ENCODE assay signal across 8 cellular contexts in genomic region chr6:11428895-11429294, GRCh38.
DNase-seq lines count a peak whose midpoint lies in the region; ATAC-seq and TF ChIP-seq lines count a peak whose summit lies in the region.

No MANE protein-coding gene starts in this region.

- H3K79me2 ChIP-seq in Karpas-422 (ENCODE audit: low read length), result no peaks in the 10 kb centered on the region

- no peaks in the 10 kb centered on the region for H3K9me2 ChIP-seq in Karpas-422 (replicated peaks; ENCODE audit: insufficient read depth, low read length)

- TF ChIP-seq POLR2A in GM19099 (IDR thresholded peaks at IDR 0.05; ENCODE audit: extremely low read depth, insufficient read length, low read depth), result peak; percentile 29

- no peak overlapping the region for H2BK15ac ChIP-seq in mesenchymal stem cell (ENCODE audit: low read depth, poor library complexity, severe bottlenecking)

- no peak overlapping the region for H3K14ac ChIP-seq in mesenchymal stem cell (ENCODE audit: low read length in 2 of 2)

- H3K9ac ChIP-seq in mesenchymal stem cell (ENCODE audit: low read length) (no peak overlapping the region), Karpas-422 (ENCODE audit: low read length) (no peak overlapping the region)

- peaks cover 17% of the 10 kb centered on the region for H3K4me1 Mint-ChIP-seq in activated T-helper 17 cell treated with anti-CD3 and anti-CD28 coated beads, Interleukin-2, amount 50 U/mL, for 72 hours

- H3K36me3 Mint-ChIP-seq in activated T-helper 17 cell treated with anti-CD3 and anti-CD28 coated beads, Interleukin-2, amount 50 U/mL, for 72 hours (ENCODE audit: low read depth), result no peaks in the 10 kb centered on the region

- no peak overlapping the region for H2BK120ac ChIP-seq in mesenchymal stem cell (ENCODE audit: low read depth, low read length)

- DNase-seq in mesenchymal stem cell, result peak; percentile 95
- no peak for DNase-seq in NCI-H2227 (lab: John Stamatoyannopoulos, UW; ENCODE audit: unreplicated experiment)
- DNase-seq in cerebellar nuclear complex (lab: John Stamatoyannopoulos, UW), result no peak
- no peak for DNase-seq in SKM-1 (lab: John Stamatoyannopoulos, UW; ENCODE audit: unreplicated experiment)
- no peak for DNase-seq in Karpas-422

- H2AK5ac ChIP-seq in mesenchymal stem cell (ENCODE audit: low read length, severe bottlenecking), result no peak overlapping the region

- peak; percentile 44 for ATAC-seq in HG03108 (IDR thresholded peaks at IDR 0.05; ENCODE audit: unreplicated experiment)
- peak; percentile 81 for ATAC-seq in activated T-helper 17 cell treated with anti-CD3 and anti-CD28 coated beads, Interleukin-2, amount 50 U/mL, for 72 hours (replicated peaks)

- no peaks in the 10 kb centered on the region for H3K9me3 ChIP-seq in mesenchymal stem cell (ENCODE audit: control insufficient read depth, low read length)
- H3K9me3 ChIP-seq in Karpas-422 (ENCODE audit: low read length), result no peaks in the 10 kb centered on the region

- no peak overlapping the region for H4K8ac ChIP-seq in mesenchymal stem cell (ENCODE audit: low read length)

- H3K4me3 ChIP-seq in mesenchymal stem cell (ENCODE audit: insufficient read depth in 1 of 2, low read depth in 1 of 2, low read length in 2 of 2), result no peak overlapping the region
- H3K4me3 ChIP-seq in Karpas-422 (ENCODE audit: low read length), result no peak overlapping the region

- H3K4me3 Mint-ChIP-seq in activated T-helper 17 cell treated with anti-CD3 and anti-CD28 coated beads, Interleukin-2, amount 50 U/mL, for 72 hours, result no peak overlapping the region

- peak overlapping the region in 1 of 2 experiments; percentile 31 for H3K18ac ChIP-seq in mesenchymal stem cell (ENCODE audit: low read depth in 1 of 2, low read length in 2 of 2)

- H3K4me1 ChIP-seq in mesenchymal stem cell (ENCODE audit: control insufficient read depth, insufficient read depth, low read depth, low read length) (peaks cover 27% of the 10 kb centered on the region), Karpas-422 (ENCODE audit: low read length) (no peaks in the 10 kb centered on the region)

- no peaks in the 10 kb centered on the region for H3K9me3 Mint-ChIP-seq in activated T-helper 17 cell treated with anti-CD3 and anti-CD28 coated beads, Interleukin-2, amount 50 U/mL, for 72 hours

- no peak overlapping the region for H3K4ac ChIP-seq in mesenchymal stem cell (ENCODE audit: low read depth in 1 of 2, low read length in 2 of 2)

- no peaks in the 10 kb centered on the region for H3K79me1 ChIP-seq in mesenchymal stem cell (replicated peaks; ENCODE audit: low read length, poor library complexity, severe bottlenecking)

- no peaks in the 10 kb centered on the region for H3K27me3 ChIP-seq in mesenchymal stem cell (ENCODE audit: control insufficient read depth in 1 of 2, insufficient read depth in 1 of 2, low read length in 2 of 2)
- H3K27me3 ChIP-seq in Karpas-422 (ENCODE audit: low read length), result no peaks in the 10 kb centered on the region

- 0% methylated on average over 2 of the region's 3 CpGs for WGBS in mesenchymal stem cell

- peak overlapping the region; percentile 30 for H3K4me2 ChIP-seq in mesenchymal stem cell (ENCODE audit: low read length, poor library complexity, severe bottlenecking)
- H3K4me2 ChIP-seq in Karpas-422 (ENCODE audit: low read depth, low read length, poor library complexity, severe bottlenecking), result no peak overlapping the region

- H4K91ac ChIP-seq in mesenchymal stem cell (ENCODE audit: low read length), result no peak overlapping the region

- H3K27ac ChIP-seq in mesenchymal stem cell (ENCODE audit: low read length, poor library complexity, severe bottlenecking) (peak overlapping the region; percentile 95), Karpas-422 (ENCODE audit: low read length) (no peak overlapping the region)

- peak overlapping the region; percentile 23 for H3K27ac Mint-ChIP-seq in activated T-helper 17 cell treated with anti-CD3 and anti-CD28 coated beads, Interleukin-2, amount 50 U/mL, for 72 hours

- H3K36me3 ChIP-seq in mesenchymal stem cell (ENCODE audit: control insufficient read depth in 1 of 2, insufficient read depth in 2 of 2, low read depth in 1 of 2, low read length in 2 of 2) (peaks cover 0 to 6% of the 10 kb centered on the region in 2 experiments), Karpas-422 (ENCODE audit: insufficient read depth, low read length) (no peaks in the 10 kb centered on the region)

- H4K20me1 ChIP-seq in Karpas-422 (ENCODE audit: insufficient read depth, low read depth, low read length), result no peaks in the 10 kb centered on the region

- no peak overlapping the region for H3K23ac ChIP-seq in mesenchymal stem cell (ENCODE audit: low read length in 2 of 2)

- no peaks in the 10 kb centered on the region for H3K27me3 Mint-ChIP-seq in activated T-helper 17 cell treated with anti-CD3 and anti-CD28 coated beads, Interleukin-2, amount 50 U/mL, for 72 hours

- H2BK12ac ChIP-seq in mesenchymal stem cell (ENCODE audit: low read length in 2 of 2), result no peak overlapping the region

- H2AFZ ChIP-seq in mesenchymal stem cell (ENCODE audit: low read depth, low read length) (no peak overlapping the region), Karpas-422 (ENCODE audit: low read length) (no peak overlapping the region)

- H2BK5ac ChIP-seq in mesenchymal stem cell (ENCODE audit: low read depth, low read length, poor library complexity, severe bottlenecking), result peak overlapping the region; percentile 61
